ENCODE assay signal across 16 cellular contexts in genomic region chr11:9756461-9756860, GRCh38.
A peak's percentile ranks its signal among the peaks of the same experiment; 100 is the strongest.
DNase-seq lines count a peak whose midpoint lies in the region; ATAC-seq and TF ChIP-seq lines count a peak whose summit lies in the region.
"Had no signal": no experiment of that assay in that cellular context is flagged by ENCODE, and none has a peak within 500 bp of the region (broad histone marks: within the 10 kb centered on the region; RNA-seq: fewer than 3 reads in every experiment).

No MANE protein-coding gene starts in this region.

- peaks cover 50 to 87% (median 51%) of the 10 kb centered on the region in 3 donors for H3K4me1 ChIP-seq in esophagus squamous epithelium

- no peaks in the 10 kb centered on the region for H3K27me3 ChIP-seq in esophagus squamous epithelium
- H3K27me3 ChIP-seq: left lung, right lobe of liver had no signal

- no peak for ATAC-seq in GM19467 (IDR thresholded peaks at IDR 0.05; ENCODE audit: unreplicated experiment)
- ATAC-seq in GM18502 (IDR thresholded peaks at IDR 0.05; ENCODE audit: poor library complexity, unreplicated experiment), result no peak
- ATAC-seq in GM18873 (IDR thresholded peaks at IDR 0.05; ENCODE audit: low FRiP score, unreplicated experiment), result no peak
- ATAC-seq: left lung, natural killer cell, right lobe of liver, T-cell had no signal

- DNase-seq in COLO668 (lab: John Stamatoyannopoulos, UW; ENCODE audit: unreplicated experiment), result peak; percentile 21
- DNase-seq in RWPE1 (ENCODE audit: low spot score), result no peak
- no peak for DNase-seq in esophagus squamous epithelium (lab: John Stamatoyannopoulos, UW)
- DNase-seq in progenitor cell of endocrine pancreas (ENCODE audit: low spot score, unreplicated experiment), result no peak
- DNase-seq in NCI-H1930 (lab: John Stamatoyannopoulos, UW), result no peak
- DNase-seq: activated T-cell treated with anti-CD3 and anti-CD28 coated beads, Interleukin-2, amount 50 U/mL, for 1 hour; left lung; natural killer cell; NCI-H187; NCI-H524; right lobe of liver; stimulated activated naive CD4-positive, alpha-beta T cell; T-cell had no signal

- no peaks in the 10 kb centered on the region for H3K36me3 Mint-ChIP-seq in progenitor cell of endocrine pancreas (ENCODE audit: insufficient read depth)
- H3K36me3 Mint-ChIP-seq: natural killer cell, T-cell had no signal

- H3K27ac Mint-ChIP-seq in progenitor cell of endocrine pancreas, result peak overlapping the region; percentile 61

- no peak for TF ChIP-seq POLR2A in esophagus squamous epithelium (IDR thresholded peaks at IDR 0.05)

- peaks cover 0 to 6% (median 0%) of the 10 kb centered on the region in 3 donors for H3K36me3 ChIP-seq in esophagus squamous epithelium
- H3K36me3 ChIP-seq: right lobe of liver had no signal

- no CpG with 5 or more reads among the region's 5 CpGs for WGBS in esophagus squamous epithelium, 2 donors

- H3K27ac ChIP-seq in RWPE1 (peak overlapping the region; percentile 94), esophagus squamous epithelium (peak overlapping the region; percentile 45 to 94 (median 92))
- H3K27ac ChIP-seq: left lung, right lobe of liver had no signal

- peaks cover 13% of the 10 kb centered on the region for H3K4me1 Mint-ChIP-seq in progenitor cell of endocrine pancreas (ENCODE audit: low read depth)

- CTCF ChIA-PET in RWPE1 (lab: Yijun Ruan, JAX), result interaction anchor here (0.7 to 0.8 kb wide), 2 partner anchors 143 to 216 kb away, joined by 3 read pairs; no protein-coding TSS in a partner anchor

- H3K27me3 Mint-ChIP-seq in progenitor cell of endocrine pancreas, result no peaks in the 10 kb centered on the region
- H3K27me3 Mint-ChIP-seq: T-cell had no signal

- H3K4me3 ChIP-seq in esophagus squamous epithelium, result no peak overlapping the region
- H3K4me3 ChIP-seq: left lung, right lobe of liver had no signal

- no peak for TF ChIP-seq CTCF in RWPE1 (conservative IDR thresholded peaks at IDR 0.05; ENCODE audit: low read depth)
- no peak for TF ChIP-seq CTCF in esophagus squamous epithelium (IDR thresholded peaks at IDR 0.05)
- no peak for TF ChIP-seq CTCF in progenitor cell of endocrine pancreas (IDR thresholded peaks at IDR 0.05; ENCODE audit: unreplicated experiment)

- no peaks in the 10 kb centered on the region for H3K9me3 ChIP-seq in esophagus squamous epithelium
- H3K9me3 ChIP-seq: left lung, right lobe of liver had no signal

- intact Hi-C loops in esophagus squamous epithelium (cut with DNase I), result loop anchor here (5.0 to 10.0 kb wide), 2 partner anchors 216 to 568 kb away; no protein-coding TSS in a partner anchor

- POLR2A ChIA-PET in RWPE1 (lab: Yijun Ruan, JAX; ENCODE audit: low non-redundant PET), result no interaction called here

- no peak overlapping the region for H3K4me3 Mint-ChIP-seq in progenitor cell of endocrine pancreas (ENCODE audit: low read depth)
- H3K4me3 Mint-ChIP-seq: natural killer cell had no signal

- H3K9me3 Mint-ChIP-seq in progenitor cell of endocrine pancreas (ENCODE audit: low read depth), result no peaks in the 10 kb centered on the region
- H3K9me3 Mint-ChIP-seq: natural killer cell, T-cell had no signal
